ENCODE assay signal across 12 cellular contexts in the genomic region with DNA sequence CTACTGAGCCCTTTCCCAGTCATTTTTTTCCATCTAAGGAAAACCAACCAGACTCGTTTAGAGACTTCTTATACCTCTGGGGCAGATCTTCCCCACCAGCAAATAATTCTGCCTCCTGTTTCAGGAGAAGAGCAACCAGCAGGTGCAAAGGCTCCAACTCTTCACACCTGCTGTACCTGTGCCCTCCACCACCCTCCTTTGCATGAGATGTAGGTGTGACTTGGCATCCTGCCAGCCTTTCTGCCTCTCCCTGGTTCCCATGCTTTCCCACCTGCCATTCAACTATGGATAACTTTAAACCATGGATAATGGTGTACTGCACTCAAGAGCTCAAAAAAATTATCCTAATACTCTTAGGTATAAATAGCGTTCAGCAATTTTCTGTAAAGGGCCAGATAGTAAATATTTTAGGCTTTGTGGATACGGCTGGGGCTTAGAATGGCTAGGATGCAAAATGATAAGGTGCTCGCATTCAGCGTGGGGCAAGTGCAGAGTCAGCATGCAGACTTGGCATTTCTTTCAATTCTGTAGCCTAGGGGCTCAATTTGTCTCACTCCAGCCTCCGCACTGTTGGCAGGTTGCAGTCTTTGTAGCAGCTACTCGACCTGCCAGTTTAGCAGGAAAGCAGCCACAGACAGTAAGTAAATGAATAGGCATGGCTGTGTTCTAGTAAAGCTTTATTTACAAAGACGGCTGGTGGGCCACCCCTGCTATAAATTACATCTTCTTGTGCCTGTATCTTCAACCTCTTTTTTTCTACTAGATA.
A peak's percentile ranks its signal among the peaks of the same experiment; 100 is the strongest.
DNase-seq lines count a peak whose midpoint lies in the region; ATAC-seq and TF ChIP-seq lines count a peak whose summit lies in the region.
"Had no signal": no experiment of that assay in that cellular context is flagged by ENCODE, and none has a peak within 500 bp of the region (broad histone marks: within the 10 kb centered on the region; RNA-seq: fewer than 3 reads in every experiment).

No MANE protein-coding gene starts in this region.

- intact Hi-C loops in Calu3 (cut with micrococcal nuclease; ENCODE audit: unreplicated experiment): no loop called here
- intact Hi-C loops in colonic mucosa (cut with DNase I): no loop called here
- intact Hi-C loops in CD4-positive, alpha-beta T cell (cut with DNase I, micrococcal nuclease): no loop called here
- intact Hi-C loops in Right ventricle myocardium superior (cut with DNase I): no loop called here

- no peaks in the 10 kb centered on the region for H3K27me3 ChIP-seq in colonic mucosa
- H3K27me3 ChIP-seq in CD4-positive, alpha-beta T cell (ENCODE audit: control insufficient read depth, insufficient read depth, low read length): peaks cover 3% of the 10 kb centered on the region

- H3K27ac Mint-ChIP-seq in Calu3 (ENCODE audit: unreplicated experiment): no peak overlapping the region
- H3K27ac Mint-ChIP-seq in CD4-positive, alpha-beta T cell: no peak overlapping the region
- no peak overlapping the region for H3K27ac Mint-ChIP-seq in activated T-cell treated with anti-CD3 and anti-CD28 coated beads, Interleukin-2, amount 50 U/mL, for 24 hours

- CTCF ChIA-PET in Calu3 (lab: Charles Lee): no interaction called here
- CTCF ChIA-PET in CD4-positive, alpha-beta T cell (lab: Charles Lee): interaction anchor here (1.1 kb wide), 1 partner anchor 9 kb away, joined by 3 read pairs; no protein-coding TSS in a partner anchor

- H3K27ac ChIP-seq in colonic mucosa: no peak overlapping the region
- no peak overlapping the region for H3K27ac ChIP-seq in CD4-positive, alpha-beta T cell (ENCODE audit: low read depth, low read length)
- H3K27ac ChIP-seq: epithelial cell of prostate had no signal

- no peak for ATAC-seq in CD4-positive, alpha-beta T cell (ENCODE audit: poor library complexity)
- ATAC-seq in GM18868 (IDR thresholded peaks at IDR 0.05; ENCODE audit: unreplicated experiment): no peak
- no peak for ATAC-seq in Right ventricle myocardium superior (ENCODE audit: poor library complexity)

- H3K27me3 Mint-ChIP-seq in Calu3 (ENCODE audit: unreplicated experiment): no peaks in the 10 kb centered on the region
- no peaks in the 10 kb centered on the region for H3K27me3 Mint-ChIP-seq in CD4-positive, alpha-beta T cell
- H3K27me3 Mint-ChIP-seq in activated T-cell treated with anti-CD3 and anti-CD28 coated beads, Interleukin-2, amount 50 U/mL, for 24 hours: peaks cover 42% of the 10 kb centered on the region

- TF ChIP-seq CTCF in Calu3 (IDR thresholded peaks at IDR 0.05; ENCODE audit: unreplicated experiment) (no peak), colonic mucosa (IDR thresholded peaks at IDR 0.05) (no peak)
- no peak for TF ChIP-seq CTCF in CD4-positive, alpha-beta T cell (IDR thresholded peaks at IDR 0.05)

- no peaks in the 10 kb centered on the region for H3K9me3 Mint-ChIP-seq in Calu3 (ENCODE audit: low read depth, unreplicated experiment)
- no peaks in the 10 kb centered on the region for H3K9me3 Mint-ChIP-seq in CD4-positive, alpha-beta T cell
- no peaks in the 10 kb centered on the region for H3K9me3 Mint-ChIP-seq in activated T-cell treated with anti-CD3 and anti-CD28 coated beads, Interleukin-2, amount 50 U/mL, for 24 hours

- no peak overlapping the region for H3K9ac ChIP-seq in colonic mucosa (ENCODE audit: low read depth in 2 of 2, low read length in 2 of 2)

- DNase-seq in Calu3 (peak; percentile 38), NCI-H1417 (lab: John Stamatoyannopoulos, UW) (peak; percentile 81 to 98 (median 93)), NCI-H510A (lab: John Stamatoyannopoulos, UW) (peak; percentile 83), colonic mucosa (peak; percentile 61), Right ventricle myocardium superior (no peak)
- DNase-seq in CD4-positive, alpha-beta T cell: no peak
- DNase-seq in activated T-cell treated with anti-CD3 and anti-CD28 coated beads, Interleukin-2, amount 50 U/mL, for 24 hours: no peak
- DNase-seq: activated CD4-positive, alpha-beta T cell treated with anti-CD3 and anti-CD28 coated beads for 1 hour; MV-4-11; T-helper 1 cell had no signal

- POLR2A ChIA-PET in CD4-positive, alpha-beta T cell (lab: Charles Lee): no interaction called here

- no TSS peak for BruUV-seq in Calu3 (replicated peaks; lab: Mats Ljungman, UMichigan)

- H3K36me3 ChIP-seq in colonic mucosa: no peaks in the 10 kb centered on the region

- H3K4me1 ChIP-seq in colonic mucosa: no peaks in the 10 kb centered on the region

- no peaks in the 10 kb centered on the region for H3K36me3 Mint-ChIP-seq in Calu3 (ENCODE audit: insufficient read depth, unreplicated experiment)
- no peaks in the 10 kb centered on the region for H3K36me3 Mint-ChIP-seq in CD4-positive, alpha-beta T cell (ENCODE audit: low read depth)
- no peaks in the 10 kb centered on the region for H3K36me3 Mint-ChIP-seq in activated T-cell treated with anti-CD3 and anti-CD28 coated beads, Interleukin-2, amount 50 U/mL, for 24 hours (ENCODE audit: low read depth)

- H3K9me3 ChIP-seq in colonic mucosa: no peaks in the 10 kb centered on the region
- H3K9me3 ChIP-seq in CD4-positive, alpha-beta T cell (ENCODE audit: control insufficient read depth, low read length): no peaks in the 10 kb centered on the region

- H3K4me1 Mint-ChIP-seq in Calu3 (ENCODE audit: low read depth, unreplicated experiment): peaks cover 13% of the 10 kb centered on the region
- no peaks in the 10 kb centered on the region for H3K4me1 Mint-ChIP-seq in CD4-positive, alpha-beta T cell (ENCODE audit: low read depth)
- H3K4me1 Mint-ChIP-seq in activated T-cell treated with anti-CD3 and anti-CD28 coated beads, Interleukin-2, amount 50 U/mL, for 24 hours (ENCODE audit: low read depth): no peaks in the 10 kb centered on the region

- no peak overlapping the region for H3K4me3 ChIP-seq in colonic mucosa

- no peak overlapping the region for H3K4me3 Mint-ChIP-seq in Calu3 (ENCODE audit: low read depth, unreplicated experiment)
- H3K4me3 Mint-ChIP-seq in CD4-positive, alpha-beta T cell: no peak overlapping the region
- H3K4me3 Mint-ChIP-seq in activated T-cell treated with anti-CD3 and anti-CD28 coated beads, Interleukin-2, amount 50 U/mL, for 24 hours: no peak overlapping the region

Comparison
In these comparisons a context has a peak if more than half of its experiments do, and no peak if none do; other contexts are left out.
1. DNase-seq: peak in Calu3 (single experiment), NCI-H1417 (3 of 3), NCI-H510A (single experiment) and colonic mucosa (single experiment); none in CD4-positive, alpha-beta T cell (0 of 10), activated T-cell treated with anti-CD3 and anti-CD28 coated beads, Interleukin-2, amount 50 U/mL, for 24 hours (single experiment) and Right ventricle myocardium superior (single experiment).